17 cellular contexts compared by ENCODE assay signal in genomic region chr4:19774690-19775256, GRCh38.
"Had no signal": no experiment of that assay in that cellular context is flagged by ENCODE, and none has a peak within 500 bp of the region (broad histone marks: within the 10 kb centered on the region; RNA-seq: fewer than 3 reads in every experiment).

No MANE protein-coding gene starts in this region.

- H3K36me3 ChIP-seq: ascending aorta, suprapubic skin had no signal

- H3K4me3 ChIP-seq: ascending aorta, lung, suprapubic skin had no signal

- H3K27me3 ChIP-seq: ascending aorta, suprapubic skin had no signal

- DNase-seq: activated CD4-positive, alpha-beta T cell treated with anti-CD3 and anti-CD28 coated beads for 4 hours; activated CD8-positive, alpha-beta memory T cell treated with anti-CD3 and anti-CD28 coated beads, Interleukin-2, amount 50 U/mL, for 48 hours; activated CD8-positive, alpha-beta T cell treated with anti-CD3 and anti-CD28 coated beads, Interleukin-2, amount 10 ng/mL, durations not matched to agents 7 days and 5 days; activated naive CD4-positive, alpha-beta T cell; caudate nucleus; effector memory CD8-positive, alpha-beta T cell; immature natural killer cell; left cardiac atrium; naive B cell; T-helper 1 cell had no signal

- H3K27ac Mint-ChIP-seq: activated CD8-positive, alpha-beta T cell treated with anti-CD3 and anti-CD28 coated beads, Interleukin-2, amount 10 ng/mL, durations not matched to agents 7 days and 5 days; activated T-helper 1 cell treated with anti-CD3 and anti-CD28 coated beads, Interleukin-12 subunit alpha, Interleukin-12 subunit beta, Interleukin-2, Interleukin-4 antibody, amounts not matched to agents 30 ng/mL and 10 ng/mL and 1 ng/mL, durations not matched to agents 14 hours and 24 hours and 36 hours; dendritic cell treated with granulocyte-macrophage colony-stimulating factor and Interleukin-4, amounts not matched to agents 40 ng/mL and 50 ng/mL, for 4 days; effector memory CD8-positive, alpha-beta T cell; immature natural killer cell; naive B cell; stimulated activated memory B cell treated with anti-CD40 and anti-IgM and Interleukin-4, amounts not matched to agents 10 μg/mL and 1 μg/mL and 100 μg/mL, for 72 hours; type B pancreatic cell had no signal

- H3K9me3 ChIP-seq: ascending aorta, suprapubic skin had no signal

- H3K36me3 Mint-ChIP-seq: naive B cell; stimulated activated memory B cell treated with anti-CD40 and anti-IgM and Interleukin-4, amounts not matched to agents 10 μg/mL and 1 μg/mL and 100 μg/mL, for 72 hours; type B pancreatic cell had no signal

- H3K27ac ChIP-seq: ascending aorta, suprapubic skin had no signal

- H3K4me1 Mint-ChIP-seq: immature natural killer cell; naive B cell; stimulated activated memory B cell treated with anti-CD40 and anti-IgM and Interleukin-4, amounts not matched to agents 10 μg/mL and 1 μg/mL and 100 μg/mL, for 72 hours had no signal

- ATAC-seq: activated CD8-positive, alpha-beta T cell treated with anti-CD3 and anti-CD28 coated beads, Interleukin-2, amount 10 ng/mL, durations not matched to agents 7 days and 5 days; effector memory CD8-positive, alpha-beta T cell; left cardiac atrium; stimulated activated memory B cell treated with anti-CD40 and anti-IgM and Interleukin-4, amounts not matched to agents 10 μg/mL and 1 μg/mL and 100 μg/mL, for 72 hours had no signal

- H3K4me3 Mint-ChIP-seq: activated CD8-positive, alpha-beta T cell treated with anti-CD3 and anti-CD28 coated beads, Interleukin-2, amount 10 ng/mL, durations not matched to agents 7 days and 5 days; activated T-helper 1 cell treated with anti-CD3 and anti-CD28 coated beads, Interleukin-12 subunit alpha, Interleukin-12 subunit beta, Interleukin-2, Interleukin-4 antibody, amounts not matched to agents 30 ng/mL and 10 ng/mL and 1 ng/mL, durations not matched to agents 14 hours and 24 hours and 36 hours; dendritic cell treated with granulocyte-macrophage colony-stimulating factor and Interleukin-4, amounts not matched to agents 40 ng/mL and 50 ng/mL, for 4 days; effector memory CD8-positive, alpha-beta T cell; immature natural killer cell; naive B cell; stimulated activated memory B cell treated with anti-CD40 and anti-IgM and Interleukin-4, amounts not matched to agents 10 μg/mL and 1 μg/mL and 100 μg/mL, for 72 hours; type B pancreatic cell had no signal

- H3K4me1 ChIP-seq: ascending aorta, suprapubic skin had no signal

- H3K9me3 Mint-ChIP-seq: type B pancreatic cell had no signal
